9 cellular contexts compared by ENCODE assay signal in genomic region chr10:8183241-8183704, GRCh38.
DNase-seq lines count a peak whose midpoint lies in the region; ATAC-seq, FAIRE-seq and TF ChIP-seq lines count a peak whose summit lies in the region.
"Had no signal": no experiment of that assay in that cellular context is flagged by ENCODE, and none has a peak within 500 bp of the region (broad histone marks: within the 10 kb centered on the region; RNA-seq: fewer than 3 reads in every experiment).

No MANE protein-coding gene starts in this region.

- peak; percentile 52 for ATAC-seq in GM21529 (IDR thresholded peaks at IDR 0.05; ENCODE audit: unreplicated experiment)
- ATAC-seq in RWPE2 (ENCODE audit: low read depth) = 0 out of 3 replicates have a peak, but pooled peaks have one; percentile 42
- ATAC-seq in GM21423 (IDR thresholded peaks at IDR 0.05; ENCODE audit: unreplicated experiment) = no peak

- H3K27ac Mint-ChIP-seq in CD14-positive monocyte = peak overlapping the region in 5 of 7 donors; percentile 28 to 76 (median 48)

- H3K27me3 ChIP-seq in RWPE2 (ENCODE audit: insufficient read depth, poor library complexity, severe bottlenecking) (no peaks in the 10 kb centered on the region), bronchial epithelial cell (ENCODE audit: control insufficient read depth, insufficient read depth, low read length) (no peaks in the 10 kb centered on the region)

- H3K36me3 Mint-ChIP-seq in CD14-positive monocyte = no peaks in the 10 kb centered on the region
- H3K36me3 Mint-ChIP-seq: IgD-negative memory B cell had no signal

- H3K4me3 ChIP-seq in RWPE2 (ENCODE audit: severe bottlenecking) (no peak overlapping the region), bronchial epithelial cell (ENCODE audit: low read depth, low read length) (no peak overlapping the region)

- intact Hi-C loops in CD14-positive monocyte (cut with micrococcal nuclease) (no loop called here), posterior cingulate gyrus (cut with DNase I) (no loop called here)

- H3K27me3 Mint-ChIP-seq in CD14-positive monocyte (ENCODE audit: low read depth in 3 of 3) = peaks cover 8 to 28% (median 10%) of the 10 kb centered on the region in 3 donors

- DNase-seq in CD14-positive monocyte (ENCODE audit: low spot score) (no peak), RWPE2 (ENCODE audit: low spot score) (no peak), bronchial epithelial cell (ENCODE audit: low read depth) (peak; percentile 17), posterior cingulate gyrus (no peak), NCI-H1694 (lab: John Stamatoyannopoulos, UW) (no peak), NAMALWA (ENCODE audit: low spot score) (no peak)

- peak overlapping the region in 1 of 2 donors; percentile 33 for H3K4me3 Mint-ChIP-seq in CD14-positive monocyte

- FAIRE-seq in bronchial epithelial cell (lab: Jason Lieb, UNC) = no peak

- no peaks in the 10 kb centered on the region for H3K9me3 ChIP-seq in RWPE2 (ENCODE audit: severe bottlenecking)

- no peaks in the 10 kb centered on the region for H3K36me3 ChIP-seq in RWPE2 (ENCODE audit: low read depth)
- H3K36me3 ChIP-seq in bronchial epithelial cell (ENCODE audit: control insufficient read depth, insufficient read depth, low read length) = no peaks in the 10 kb centered on the region

- no peak for TF ChIP-seq CTCF in CD14-positive monocyte (IDR thresholded peaks at IDR 0.05)
- TF ChIP-seq CTCF in RWPE2 (IDR thresholded peaks at IDR 0.05; ENCODE audit: poor library complexity, severe bottlenecking) = no peak
- no peak for TF ChIP-seq CTCF in bronchial epithelial cell (IDR thresholded peaks at IDR 0.05; ENCODE audit: insufficient read depth, low read length, severe bottlenecking)

- H3K4me1 Mint-ChIP-seq in CD14-positive monocyte = peaks cover 17% of the 10 kb centered on the region

- H3K9me3 Mint-ChIP-seq in CD14-positive monocyte = peaks cover 0 to 3% (median 0%) of the 10 kb centered on the region in 7 donors

- peaks cover 8% of the 10 kb centered on the region for H3K4me1 ChIP-seq in RWPE2 (ENCODE audit: insufficient read depth, poor library complexity, severe bottlenecking)

- no peak overlapping the region for H3K27ac ChIP-seq in RWPE2 (ENCODE audit: poor library complexity, severe bottlenecking)
